Comparison of ENCODE assay signal across 8 cellular contexts in the genomic region with DNA sequence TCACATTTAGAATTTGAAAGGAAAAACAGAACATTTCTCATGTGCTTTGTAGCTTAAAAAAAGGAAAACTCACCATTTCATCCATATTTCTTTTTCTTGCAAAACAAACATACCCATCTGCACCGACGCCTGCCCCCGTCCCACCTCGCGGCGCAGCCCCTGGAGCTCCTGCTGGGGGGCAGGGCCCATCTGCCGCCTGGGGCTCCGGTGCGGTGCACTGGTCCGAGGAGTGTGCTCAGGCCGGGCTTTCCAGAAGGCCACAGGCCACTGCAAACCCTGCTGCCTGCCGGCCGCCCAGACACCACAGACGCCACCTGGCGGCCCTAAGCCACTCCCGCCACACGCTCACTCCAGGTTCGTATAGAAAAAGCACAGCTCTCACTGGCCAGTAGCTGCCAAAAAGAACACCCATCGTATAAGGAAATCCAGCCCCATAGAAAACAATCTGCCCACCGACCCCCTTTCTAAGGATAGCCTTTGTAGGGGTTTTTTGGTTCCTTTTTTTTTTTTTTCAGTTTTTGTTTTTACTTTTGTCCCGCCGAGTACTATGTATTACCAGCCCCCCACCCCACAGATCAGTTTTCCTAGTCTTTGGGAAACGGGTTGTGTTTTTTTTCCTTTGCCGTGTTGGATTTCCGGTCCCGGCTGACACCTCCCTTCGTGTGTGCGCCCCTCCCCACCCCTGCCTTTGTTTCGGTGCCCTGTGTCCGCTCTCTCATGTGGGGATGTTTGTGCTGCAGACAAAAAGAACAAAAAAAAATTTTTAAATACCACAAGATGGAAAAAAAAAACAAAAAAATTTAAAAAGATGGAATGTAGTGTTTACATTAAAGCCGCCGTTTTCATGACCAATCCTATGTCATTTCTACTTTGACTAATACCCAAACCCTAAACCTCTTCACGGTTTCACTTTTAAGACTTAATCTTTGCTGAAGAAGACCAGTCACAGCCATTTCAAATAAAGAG.
DNase-seq lines count a peak whose midpoint lies in the region; ATAC-seq lines count a peak whose summit lies in the region.

No MANE protein-coding gene starts in this region.

- ATAC-seq in GM21717 (IDR thresholded peaks at IDR 0.05; ENCODE audit: unreplicated experiment), result peak; percentile 75

- H3K27me3 Mint-ChIP-seq in IgD-negative memory B cell, result no peaks in the 10 kb centered on the region
- H3K27me3 Mint-ChIP-seq in T-helper 1 cell treated with Interleukin-12 subunit alpha and Interleukin-12 subunit beta and Interleukin-4 antibody, amounts not matched to agents 30 μg/mL and 1 μg/mL, for 36 hours (ENCODE audit: low read depth), result no peaks in the 10 kb centered on the region

- no peaks in the 10 kb centered on the region for H3K9me3 Mint-ChIP-seq in IgD-negative memory B cell
- H3K9me3 Mint-ChIP-seq in T-helper 1 cell treated with Interleukin-12 subunit alpha and Interleukin-12 subunit beta and Interleukin-4 antibody, amounts not matched to agents 30 μg/mL and 1 μg/mL, for 36 hours, result no peaks in the 10 kb centered on the region

- H3K4me3 Mint-ChIP-seq in IgD-negative memory B cell, result peak overlapping the region; percentile 73 to 96 (median 84)
- peak overlapping the region; percentile 83 for H3K4me3 Mint-ChIP-seq in T-helper 1 cell treated with Interleukin-12 subunit alpha and Interleukin-12 subunit beta and Interleukin-4 antibody, amounts not matched to agents 30 μg/mL and 1 μg/mL, for 36 hours

- peaks cover 4% of the 10 kb centered on the region for H3K36me3 Mint-ChIP-seq in IgD-negative memory B cell
- peaks cover 2% of the 10 kb centered on the region for H3K36me3 Mint-ChIP-seq in T-helper 1 cell treated with Interleukin-12 subunit alpha and Interleukin-12 subunit beta and Interleukin-4 antibody, amounts not matched to agents 30 μg/mL and 1 μg/mL, for 36 hours (ENCODE audit: low read depth)

- DNase-seq in DMS53 treated with DMSO at 0.1 percent for 48 hours (lab: John Stamatoyannopoulos, UW; ENCODE audit: unreplicated experiment) (peak; percentile 84), astrocyte of the hippocampus (ENCODE audit: low read depth, low spot score) (peak; percentile 93), hepatic stellate cell (ENCODE audit: low spot score) (peak; percentile 96), putamen (ENCODE audit: low spot score) (peak; percentile 62), NCI-H446 treated with DMSO at 0.1 percent for 48 hours (lab: John Stamatoyannopoulos, UW) (no peak)

- H3K4me1 Mint-ChIP-seq in IgD-negative memory B cell, result peaks cover 12 to 27% (median 16%) of the 10 kb centered on the region in 3 donors
- H3K4me1 Mint-ChIP-seq in T-helper 1 cell treated with Interleukin-12 subunit alpha and Interleukin-12 subunit beta and Interleukin-4 antibody, amounts not matched to agents 30 μg/mL and 1 μg/mL, for 36 hours (ENCODE audit: low read depth), result peaks cover 29% of the 10 kb centered on the region

- peak overlapping the region; percentile 41 to 85 (median 75) for H3K27ac Mint-ChIP-seq in IgD-negative memory B cell
- H3K27ac Mint-ChIP-seq in T-helper 1 cell treated with Interleukin-12 subunit alpha and Interleukin-12 subunit beta and Interleukin-4 antibody, amounts not matched to agents 30 μg/mL and 1 μg/mL, for 36 hours, result peak overlapping the region; percentile 97
